In the genomic region with DNA sequence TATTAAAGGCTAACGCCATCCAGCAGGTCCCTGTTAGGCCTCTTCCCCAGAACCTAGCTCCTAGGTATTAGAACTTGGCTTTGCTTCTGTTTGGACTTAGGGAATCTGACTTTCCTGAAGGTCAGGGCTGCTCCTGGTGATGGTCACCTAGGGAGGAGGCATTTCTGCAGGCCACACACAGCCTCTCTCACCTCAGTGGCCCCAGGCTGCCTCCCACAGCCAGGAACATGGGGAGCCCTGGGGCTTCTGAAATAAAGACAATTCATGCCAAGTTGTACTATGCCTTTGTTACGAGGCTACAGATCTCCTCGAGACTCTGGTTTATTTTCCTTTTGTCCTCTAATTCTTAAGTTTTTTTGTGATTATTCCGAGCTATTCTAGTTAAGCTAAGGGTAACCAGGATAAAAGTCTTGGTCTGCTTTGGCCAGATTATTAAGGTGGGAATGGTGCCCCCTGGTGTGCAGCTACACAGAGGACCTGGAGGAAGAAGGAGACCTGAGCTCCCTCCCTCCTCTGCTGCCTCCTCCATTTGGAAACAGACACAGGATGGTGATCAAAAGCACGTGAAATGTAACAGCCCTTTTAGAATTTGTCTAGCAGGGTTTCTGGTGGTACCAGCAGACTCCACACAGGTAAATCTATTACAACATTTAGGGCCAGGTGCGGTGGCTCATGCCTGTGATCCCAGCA, we compare ENCODE assay signal across 9 cellular contexts.
DNase-seq lines count a peak whose midpoint lies in the region; ATAC-seq and TF ChIP-seq lines count a peak whose summit lies in the region.
"Had no signal": no experiment of that assay in that cellular context is flagged by ENCODE, and none has a peak within 500 bp of the region (broad histone marks: within the 10 kb centered on the region; RNA-seq: fewer than 3 reads in every experiment).

No MANE protein-coding gene starts in this region.

- intact Hi-C loops in ovary (cut with DNase I): loop anchor here in 1 of 4 donors (10.0 kb wide), 1 partner anchor 134 kb away; a partner anchor contains a TSS

- ATAC-seq in HG02885 (IDR thresholded peaks at IDR 0.05; ENCODE audit: poor library complexity, unreplicated experiment) (peak; percentile 73), HG02588 (IDR thresholded peaks at IDR 0.05; ENCODE audit: unreplicated experiment) (no peak)
- ATAC-seq: stimulated activated naive CD8-positive, alpha-beta T cell treated with anti-CD3 and anti-CD28 coated beads, Interleukin-15, amount 100 ng/mL, for 72 hours had no signal

- TF ChIP-seq EP300 in ovary (IDR thresholded peaks at IDR 0.05): no peak

- no peaks in the 10 kb centered on the region for H3K9me3 ChIP-seq in ovary

- TF ChIP-seq CTCF in ovary (IDR thresholded peaks at IDR 0.05): peak in 2 of 3 donors; percentile 12 to 45

- H3K27me3 ChIP-seq in ovary: no peaks in the 10 kb centered on the region

- WGBS in ovary, 3 donors: 71 to 84% (median 77%) methylated on average over 6 of the region's 6 CpGs

- no peak overlapping the region for H3K27ac ChIP-seq in ovary

- TF ChIP-seq POLR2A in ovary (IDR thresholded peaks at IDR 0.05): no peak

- H3K36me3 ChIP-seq in ovary: no peaks in the 10 kb centered on the region

- H3K4me1 ChIP-seq in ovary (ENCODE audit: insufficient read depth): peaks cover 2% of the 10 kb centered on the region

- no peak overlapping the region for H3K4me3 ChIP-seq in ovary

- peak; percentile 32 to 49 for DNase-seq in activated CD4-positive, alpha-beta T cell treated with anti-CD3 and anti-CD28 coated beads, Interleukin-2, amount 50 U/mL, for 48 hours
- no peak for DNase-seq in activated CD4-positive, alpha-beta T cell treated with anti-CD3 and anti-CD28 coated beads for 1 hour
- peak; percentile 59 for DNase-seq in RPMI7951 (ENCODE audit: low read depth)
- DNase-seq in fibroblast of gingiva (ENCODE audit: low read depth): peak; percentile 61
- DNase-seq in ovary: peak; percentile 45 to 78 (median 65)
- no peak for DNase-seq in cerebellar nuclear complex (lab: John Stamatoyannopoulos, UW)

Comparison
In these comparisons a context has a peak if more than half of its experiments do, and no peak if none do; other contexts are left out.
1. DNase-seq: peak in activated CD4-positive, alpha-beta T cell treated with anti-CD3 and anti-CD28 coated beads, Interleukin-2, amount 50 U/mL, for 48 hours (2 of 2), RPMI7951 (single experiment), fibroblast of gingiva (single experiment) and ovary (5 of 5); none in activated CD4-positive, alpha-beta T cell treated with anti-CD3 and anti-CD28 coated beads for 1 hour (single experiment) and cerebellar nuclear complex (0 of 2).